ENCODE assay signal across 8 cellular contexts in genomic region chr19:40219721-40220276, GRCh38. TPM values are rescaled to one million over a fixed set of nuclear protein-coding genes. Genes with fewer than 3 reads are reported as not detected.
A peak's percentile ranks its signal among the peaks of the same experiment; 100 is the strongest.
DNase-seq lines count a peak whose midpoint lies in the region; ATAC-seq and TF ChIP-seq lines count a peak whose summit lies in the region.
"Had no signal": no experiment of that assay in that cellular context is flagged by ENCODE, and none has a peak within 500 bp of the region (broad histone marks: within the 10 kb centered on the region; RNA-seq: fewer than 3 reads in every experiment).

No MANE protein-coding gene starts in this region.

- H3K36me3 ChIP-seq in adrenal gland (replicated peaks in 1 of 2) = no peaks in the 10 kb centered on the region
- no peaks in the 10 kb centered on the region for H3K36me3 ChIP-seq in effector memory CD4-positive, alpha-beta T cell (ENCODE audit: control insufficient read depth, insufficient read depth, low read length)

- intact Hi-C loops in adrenal gland (cut with DNase I) = loop anchor here (5.0 to 10.0 kb wide), 2 partner anchors 75 to 82 kb away; no protein-coding TSS in a partner anchor

- H3K4me1 ChIP-seq in adrenal gland (replicated peaks in 1 of 2) = peaks cover 0 to 6% of the 10 kb centered on the region in 2 donors
- H3K4me1 ChIP-seq in effector memory CD4-positive, alpha-beta T cell (ENCODE audit: control insufficient read depth, insufficient read depth, low read length, poor library complexity, severe bottlenecking) = peaks cover 10% of the 10 kb centered on the region

- ATAC-seq in HG03354 (IDR thresholded peaks at IDR 0.05; ENCODE audit: poor library complexity, severe bottlenecking, unreplicated experiment) = no peak

- H3K9me3 ChIP-seq in adrenal gland (replicated peaks in 1 of 3) = no peaks in the 10 kb centered on the region
- H3K9me3 ChIP-seq in effector memory CD4-positive, alpha-beta T cell (ENCODE audit: control insufficient read depth, low read length) = no peaks in the 10 kb centered on the region

- no peak overlapping the region for H3K4me3 ChIP-seq in adrenal gland
- H3K4me3 ChIP-seq in effector memory CD4-positive, alpha-beta T cell (ENCODE audit: insufficient read depth, low read depth, low read length, poor library complexity, severe bottlenecking) = no peak overlapping the region

- TF ChIP-seq POLR2A in adrenal gland (IDR thresholded peaks at IDR 0.05) = no peak

- H3K27ac ChIP-seq in adrenal gland = no peak overlapping the region
- no peak overlapping the region for H3K27ac ChIP-seq in effector memory CD4-positive, alpha-beta T cell (ENCODE audit: insufficient read depth, low read length, poor library complexity, severe bottlenecking)

- WGBS in adrenal gland, 4 donors = 15 to 27% (median 21%) methylated on average over 8 of the region's 8 CpGs

- no peak for TF ChIP-seq CTCF in adrenal gland (IDR thresholded peaks at IDR 0.05)

- DNase-seq in GM04503 (ENCODE audit: low read depth) (peak; percentile 11), NCI-H1105 (lab: John Stamatoyannopoulos, UW) (peak; percentile 35), adrenal gland (peak in 5 of 7 donors; percentile 54 to 68 (median 63)), non-pigmented ciliary epithelial cell (ENCODE audit: low read depth) (peak; percentile 30), RPMI8226 (no peak)
- DNase-seq in effector memory CD4-positive, alpha-beta T cell = no peak
- DNase-seq: kidney had no signal

- H3K27me3 ChIP-seq in adrenal gland = peaks cover 32% of the 10 kb centered on the region
- H3K27me3 ChIP-seq in effector memory CD4-positive, alpha-beta T cell (replicated peaks; ENCODE audit: control insufficient read depth, insufficient read depth, low read length, poor library complexity, severe bottlenecking) = peaks cover 35% of the 10 kb centered on the region

RNA-seq across cellular contexts. Expression of gene TTC9B, which starts 1.6 kb away (rescaled TPM):
- total RNA-seq in adrenal gland = under 1 TPM in 1 of 8 donors, not detected in 7; 0.32 TPM
- polyA plus RNA-seq in adrenal gland = under 1 TPM in 2 of 3 donors, not detected in 1; 0.51 to 0.56 TPM
- total RNA-seq: kidney had no signal

RNA-seq across cellular contexts. Expression of gene CCNP, which starts 6.7 kb away (rescaled TPM):
- 1 to 10 TPM in 4 of 8 donors, under 1 TPM in 1, not detected in 3; 0.27 to 3.0 (median 1.3) TPM for total RNA-seq in adrenal gland
- 1 to 10 TPM in 1 of 3 donors, under 1 TPM in 1, not detected in 1; 0.72 to 1.0 TPM for polyA plus RNA-seq in adrenal gland

RNA-seq across cellular contexts. Expression of gene MAP3K10, which starts 28.6 kb away (rescaled TPM):
- total RNA-seq in adrenal gland = 10 to 100 TPM; 11.1 to 27.6 (median 18.2) TPM
- polyA plus RNA-seq in adrenal gland = 10 to 100 TPM in 2 of 3 donors, 1 to 10 TPM in 1; 2.4 to 78.3 (median 26.5) TPM

Comparison
In these comparisons a context has a peak if more than half of its experiments do, and no peak if none do; other contexts are left out.
1. DNase-seq: peak in GM04503 (single experiment), NCI-H1105 (single experiment), adrenal gland (5 of 7) and non-pigmented ciliary epithelial cell (single experiment); none in effector memory CD4-positive, alpha-beta T cell (0 of 3) and RPMI8226 (single experiment).